Comparison of ENCODE assay signal across 8 cellular contexts in genomic region chr4:3346146-3346545, GRCh38. TPM values are rescaled to one million over a fixed set of nuclear protein-coding genes. Genes with fewer than 3 reads are reported as not detected.
A peak's percentile ranks its signal among the peaks of the same experiment; 100 is the strongest.
DNase-seq lines count a peak whose midpoint lies in the region; ATAC-seq and TF ChIP-seq lines count a peak whose summit lies in the region.

No MANE protein-coding gene starts in this region.

- no peak overlapping the region for H2AFZ ChIP-seq in parathyroid adenoma

- H3K4me1 ChIP-seq in HAP-1 (0 out of 2 replicates have a peak, but pooled peaks cover 3% of the 10 kb centered on the region), parathyroid adenoma (no peaks in the 10 kb centered on the region)

- H3K27ac ChIP-seq in parathyroid adenoma, result no peak overlapping the region

- H3K36me3 ChIP-seq in HAP-1 (replicated peaks) (no peaks in the 10 kb centered on the region), parathyroid adenoma (ENCODE audit: control insufficient read depth, insufficient read depth, low read length) (no peaks in the 10 kb centered on the region)

- no peaks in the 10 kb centered on the region for H3K79me2 ChIP-seq in parathyroid adenoma

- DNase-seq in activated CD4-positive, alpha-beta T cell treated with anti-CD3 and anti-CD28 coated beads, Interleukin-2, amount 10 ng/mL, durations not matched to agents 24 days and 14 days, result peak; percentile 83
- no peak for DNase-seq in activated CD4-positive, alpha-beta T cell treated with anti-CD3 and anti-CD28 coated beads, Interleukin-2, amount 50 U/mL, for 1 hour
- DNase-seq in HAP-1 (ENCODE audit: low spot score in 2 of 2), result peak; percentile 38 to 62
- DNase-seq in NCI-H2107 (lab: John Stamatoyannopoulos, UW), result peak; percentile 26
- DNase-seq in activated CD8-positive, alpha-beta T cell treated with anti-CD3 and anti-CD28 coated beads, Interleukin-2, amount 10 ng/mL, durations not matched to agents 7 days and 5 days, result peak; percentile 66
- DNase-seq in globus pallidus (ENCODE audit: low spot score), result peak; percentile 72

- peaks cover 8% of the 10 kb centered on the region for H3K4me1 Mint-ChIP-seq in activated CD4-positive, alpha-beta T cell treated with anti-CD3 and anti-CD28 coated beads, Interleukin-2, amount 10 ng/mL, durations not matched to agents 24 days and 14 days
- peaks cover 21% of the 10 kb centered on the region for H3K4me1 Mint-ChIP-seq in activated CD8-positive, alpha-beta T cell treated with anti-CD3 and anti-CD28 coated beads, Interleukin-2, amount 10 ng/mL, durations not matched to agents 7 days and 5 days (ENCODE audit: low read depth)

- CTCF ChIA-PET in activated CD8-positive, alpha-beta T cell treated with anti-CD3 and anti-CD28 coated beads, Interleukin-2, amount 10 ng/mL, durations not matched to agents 7 days and 5 days (lab: Charles Lee), result interaction anchor here (0.7 to 2.1 kb wide), 21 partner anchors 10 to 534 kb away, joined by 3 to 15 read pairs (median 4); no protein-coding TSS in a partner anchor

- H3K4me3 ChIP-seq in HAP-1 (no peak overlapping the region), parathyroid adenoma (ENCODE audit: low read depth, low read length) (no peak overlapping the region)

- no peaks in the 10 kb centered on the region for H3K9me3 Mint-ChIP-seq in activated CD4-positive, alpha-beta T cell treated with anti-CD3 and anti-CD28 coated beads, Interleukin-2, amount 10 ng/mL, durations not matched to agents 24 days and 14 days
- H3K9me3 Mint-ChIP-seq in activated CD8-positive, alpha-beta T cell treated with anti-CD3 and anti-CD28 coated beads, Interleukin-2, amount 10 ng/mL, durations not matched to agents 7 days and 5 days (ENCODE audit: insufficient read depth), result no peaks in the 10 kb centered on the region

- intact Hi-C loops in activated CD4-positive, alpha-beta T cell treated with anti-CD3 and anti-CD28 coated beads, Interleukin-2, amount 10 ng/mL, durations not matched to agents 24 days and 14 days (cut with micrococcal nuclease), result loop anchor here (1.0 to 10.0 kb wide), 3 partner anchors 97 to 539 kb away; no protein-coding TSS in a partner anchor

- POLR2A ChIA-PET in activated CD8-positive, alpha-beta T cell treated with anti-CD3 and anti-CD28 coated beads, Interleukin-2, amount 10 ng/mL, durations not matched to agents 7 days and 5 days (lab: Charles Lee), result no interaction called here

- no peak overlapping the region for H3K4me2 ChIP-seq in parathyroid adenoma (ENCODE audit: low read length)

- peaks cover 6% of the 10 kb centered on the region for H3K27me3 Mint-ChIP-seq in activated CD4-positive, alpha-beta T cell treated with anti-CD3 and anti-CD28 coated beads, Interleukin-2, amount 10 ng/mL, durations not matched to agents 24 days and 14 days
- peaks cover 5% of the 10 kb centered on the region for H3K27me3 Mint-ChIP-seq in activated CD8-positive, alpha-beta T cell treated with anti-CD3 and anti-CD28 coated beads, Interleukin-2, amount 10 ng/mL, durations not matched to agents 7 days and 5 days (ENCODE audit: low read depth)

- no peaks in the 10 kb centered on the region for H3K36me3 Mint-ChIP-seq in activated CD4-positive, alpha-beta T cell treated with anti-CD3 and anti-CD28 coated beads, Interleukin-2, amount 10 ng/mL, durations not matched to agents 24 days and 14 days (ENCODE audit: low read depth)
- no peaks in the 10 kb centered on the region for H3K36me3 Mint-ChIP-seq in activated CD8-positive, alpha-beta T cell treated with anti-CD3 and anti-CD28 coated beads, Interleukin-2, amount 10 ng/mL, durations not matched to agents 7 days and 5 days (ENCODE audit: low read depth)

- no peaks in the 10 kb centered on the region for H3K9me3 ChIP-seq in HAP-1
- no peaks in the 10 kb centered on the region for H3K9me3 ChIP-seq in parathyroid adenoma (ENCODE audit: control insufficient read depth, low read length)

- ATAC-seq in activated CD8-positive, alpha-beta T cell treated with anti-CD3 and anti-CD28 coated beads, Interleukin-2, amount 10 ng/mL, durations not matched to agents 7 days and 5 days, result peak; percentile 89
- no peak for ATAC-seq in GM18868 (IDR thresholded peaks at IDR 0.05; ENCODE audit: unreplicated experiment)

- H3K27ac Mint-ChIP-seq in activated CD4-positive, alpha-beta T cell treated with anti-CD3 and anti-CD28 coated beads, Interleukin-2, amount 10 ng/mL, durations not matched to agents 24 days and 14 days, result no peak overlapping the region
- H3K27ac Mint-ChIP-seq in activated CD8-positive, alpha-beta T cell treated with anti-CD3 and anti-CD28 coated beads, Interleukin-2, amount 10 ng/mL, durations not matched to agents 7 days and 5 days, result no peak overlapping the region

- peak; percentile 78 for TF ChIP-seq CTCF in parathyroid adenoma (IDR thresholded peaks at IDR 0.05)

- in situ Hi-C loops in HAP-1 (cut with MboI; ENCODE audit: low sequenced_read_pairs), result no loop called here

- no peak overlapping the region for H3K4me3 Mint-ChIP-seq in activated CD4-positive, alpha-beta T cell treated with anti-CD3 and anti-CD28 coated beads, Interleukin-2, amount 10 ng/mL, durations not matched to agents 24 days and 14 days
- H3K4me3 Mint-ChIP-seq in activated CD8-positive, alpha-beta T cell treated with anti-CD3 and anti-CD28 coated beads, Interleukin-2, amount 10 ng/mL, durations not matched to agents 7 days and 5 days, result no peak overlapping the region

- no peaks in the 10 kb centered on the region for H3K27me3 ChIP-seq in HAP-1 (ENCODE audit: low read depth)
- H3K27me3 ChIP-seq in parathyroid adenoma (ENCODE audit: control insufficient read depth, insufficient read depth, low read length), result no peaks in the 10 kb centered on the region

- H3K9ac ChIP-seq in parathyroid adenoma, result no peak overlapping the region

RNA-seq across cellular contexts. Expression of gene RGS12, which starts 53.3 kb away (rescaled TPM):
- total RNA-seq in activated CD4-positive, alpha-beta T cell treated with anti-CD3 and anti-CD28 coated beads, Interleukin-2, amount 10 ng/mL, durations not matched to agents 24 days and 14 days, result 3.3 and 3.7 TPM in 2 replicates
- total RNA-seq in activated CD8-positive, alpha-beta T cell treated with anti-CD3 and anti-CD28 coated beads, Interleukin-2, amount 10 ng/mL, durations not matched to agents 7 days and 5 days, result 1 to 10 TPM; 4.7 to 8.3 TPM
